ENCODE assay signal across 22 cellular contexts in genomic region chr15:92043283-92043682, GRCh38.
DNase-seq lines count a peak whose midpoint lies in the region; ATAC-seq, FAIRE-seq and TF ChIP-seq lines count a peak whose summit lies in the region.
"Had no signal": no experiment of that assay in that cellular context is flagged by ENCODE, and none has a peak within 500 bp of the region (broad histone marks: within the 10 kb centered on the region; RNA-seq: fewer than 3 reads in every experiment).

No MANE protein-coding gene starts in this region.

- TF ChIP-seq CTCF in keratinocyte (optimal IDR thresholded peaks at IDR 0.05 in 1 of 3, IDR thresholded peaks at IDR 0.05 in 1 of 3, conservative IDR thresholded peaks at IDR 0.05 in 1 of 3; ENCODE audit: extremely low read depth in 1 of 3, insufficient read depth in 2 of 3, low read length in 3 of 3) = no peak

- no peak overlapping the region for H3K4me3 ChIP-seq in keratinocyte (ENCODE audit: control insufficient read depth in 2 of 3, extremely low read depth in 1 of 3, insufficient read depth in 2 of 3, low read depth in 1 of 3, low read length in 3 of 3)
- H3K4me3 ChIP-seq: GM12878, SJSA1 had no signal

- no peak overlapping the region for H3K4me3 Mint-ChIP-seq in T-helper 17 cell

- peak; percentile 86 for FAIRE-seq in keratinocyte (lab: Jason Lieb, UNC)
- FAIRE-seq: A204.1, GM12878, GM18507, HepG2, RCC 7860 had no signal

- H3K27ac Mint-ChIP-seq in T-helper 17 cell = peak overlapping the region; percentile 66

- dilution Hi-C loops in keratinocyte (cut with MboI; ENCODE audit: extremely low pct_ligation_motif_present, low sequenced_read_pairs) = no loop called here

- no peaks in the 10 kb centered on the region for H3K9me1 ChIP-seq in keratinocyte (ENCODE audit: control insufficient read depth, extremely low read depth, insufficient read depth, low read length)

- peaks cover 14% of the 10 kb centered on the region for H3K4me1 ChIP-seq in keratinocyte (ENCODE audit: control insufficient read depth, extremely low read depth, insufficient read depth, low read length)
- H3K4me1 ChIP-seq: SJSA1 had no signal

- H3K27me3 Mint-ChIP-seq in T-helper 17 cell = no peaks in the 10 kb centered on the region

- no peak overlapping the region for H3K9ac ChIP-seq in keratinocyte (ENCODE audit: control insufficient read depth, extremely low read depth, insufficient read depth, low read length)

- no peak overlapping the region for H2AFZ ChIP-seq in keratinocyte (ENCODE audit: control insufficient read depth, low read length)

- no peaks in the 10 kb centered on the region for H3K27me3 ChIP-seq in keratinocyte (ENCODE audit: control insufficient read depth, extremely low read depth, insufficient read depth, low read length)
- H3K27me3 ChIP-seq: SJSA1 had no signal

- ATAC-seq in T-helper 17 cell = no peak
- ATAC-seq in HG03354 (IDR thresholded peaks at IDR 0.05; ENCODE audit: poor library complexity, severe bottlenecking, unreplicated experiment) = no peak
- ATAC-seq: GM12878, HepG2 had no signal

- no peaks in the 10 kb centered on the region for H4K20me1 ChIP-seq in keratinocyte (ENCODE audit: control insufficient read depth, extremely low read depth, insufficient read depth, low read length)

- no peak overlapping the region for H3K27ac ChIP-seq in keratinocyte (ENCODE audit: control insufficient read depth, insufficient read depth, low read length)
- H3K27ac ChIP-seq: SJSA1 had no signal

- H3K36me3 Mint-ChIP-seq in T-helper 17 cell (ENCODE audit: low read depth) = no peaks in the 10 kb centered on the region

- no peak overlapping the region for H3K4me2 ChIP-seq in keratinocyte (ENCODE audit: control insufficient read depth, extremely low read depth, insufficient read depth, low read depth, low read length)

- no peaks in the 10 kb centered on the region for H3K9me3 ChIP-seq in T-helper 17 cell (ENCODE audit: control insufficient read depth, low read length, poor library complexity, severe bottlenecking)
- no peaks in the 10 kb centered on the region for H3K9me3 ChIP-seq in keratinocyte (ENCODE audit: control insufficient read depth, low read depth, low read length)
- H3K9me3 ChIP-seq: SJSA1 had no signal

- peaks cover 49% of the 10 kb centered on the region for H3K4me1 Mint-ChIP-seq in T-helper 17 cell

- DNase-seq in NCI-H510A treated with DMSO at 0.1 percent for 48 hours (lab: John Stamatoyannopoulos, UW) (peak; percentile 8), NCI-H510A (lab: John Stamatoyannopoulos, UW) (no peak), NCI-H146 (lab: John Stamatoyannopoulos, UW) (peak; percentile 22), T-helper 17 cell (no peak), keratinocyte (ENCODE audit: low read depth, low spot score) (no peak), NCI-H2171 (lab: John Stamatoyannopoulos, UW) (no peak), putamen (ENCODE audit: low spot score) (no peak)
- DNase-seq: C1 segment of cervical spinal cord, COR-L47, H7, MM.1S, NCI-H1105, NCI-H1930, NCI-H226, NCI-H82 had no signal

- no peaks in the 10 kb centered on the region for H3K36me3 ChIP-seq in keratinocyte (ENCODE audit: control insufficient read depth in 2 of 2, extremely low read depth in 1 of 2, insufficient read depth in 2 of 2, low read length in 2 of 2)
- H3K36me3 ChIP-seq: SJSA1 had no signal

- peaks cover 10% of the 10 kb centered on the region for H3K79me2 ChIP-seq in keratinocyte (ENCODE audit: control insufficient read depth, insufficient read depth, low read length)

Comparison
In these comparisons a context has a peak if more than half of its experiments do, and no peak if none do; other contexts are left out.
1. DNase-seq: peak in NCI-H510A treated with DMSO at 0.1 percent for 48 hours (single experiment) and NCI-H146 (single experiment); none in NCI-H510A (single experiment), T-helper 17 cell (0 of 3), keratinocyte (single experiment), NCI-H2171 (single experiment) and putamen (single experiment).